ENCODE assay signal across 1 cellular context in genomic region chr15:67180035-67180434, GRCh38.
TF ChIP-seq lines count a peak whose summit lies in the region.

No MANE protein-coding gene starts in this region.

TF ChIP-seq in GM12878, 131 proteins besides CTCF, POLR2A, EP300 and RAD21 (continued from another document):
- TF ChIP-seq CBX3 (IDR thresholded peaks at IDR 0.05; ENCODE audit: borderline replicate concordance, low read depth) (no peak), NKRF (conservative IDR thresholded peaks at IDR 0.05) (no peak), MLLT1 (IDR thresholded peaks at IDR 0.05) (no peak)
